In the genomic region with DNA sequence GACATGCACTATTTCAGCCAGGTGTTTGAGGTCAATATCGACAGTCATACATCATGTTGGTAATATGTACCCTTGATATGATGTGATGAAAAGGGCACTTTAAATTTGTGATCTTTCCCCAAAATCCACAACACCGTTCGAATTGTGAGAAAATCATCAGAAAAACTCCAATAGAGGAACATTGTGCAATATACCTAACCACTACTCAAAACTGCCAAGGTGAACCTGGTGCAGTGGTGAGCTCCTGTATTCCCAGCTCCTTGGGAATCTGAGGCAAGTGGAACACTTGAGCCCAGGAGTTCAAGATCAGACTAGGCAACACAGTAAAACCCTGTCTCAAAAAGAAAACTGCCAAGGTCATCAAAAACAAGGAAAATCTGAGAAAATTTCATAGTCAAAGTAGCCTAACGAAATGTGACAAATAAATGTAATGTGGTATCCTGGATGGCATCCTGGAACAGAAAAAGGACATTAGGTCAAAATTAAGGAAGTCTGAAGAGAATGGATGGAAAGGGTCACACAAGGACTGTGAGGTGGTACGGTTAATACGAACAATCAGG, we compare ENCODE assay signal across 25 cellular contexts. TPM values are rescaled to one million over a fixed set of nuclear protein-coding genes. Genes with fewer than 3 reads are reported as not detected.
DNase-seq lines count a peak whose midpoint lies in the region; ATAC-seq, FAIRE-seq and TF ChIP-seq lines count a peak whose summit lies in the region.
"Had no signal": no experiment of that assay in that cellular context is flagged by ENCODE, and none has a peak within 500 bp of the region (broad histone marks: within the 10 kb centered on the region; RNA-seq: fewer than 3 reads in every experiment).

No MANE protein-coding gene starts in this region.

- H3K27ac ChIP-seq in A549 (no peak overlapping the region), Karpas-422 (ENCODE audit: low read length) (peak overlapping the region; percentile 91), esophagus muscularis mucosa (replicated peaks in 1 of 4) (no peak overlapping the region), SK-N-SH (ENCODE audit: low read depth in 2 of 2, low read length in 1 of 2) (no peak overlapping the region)
- H3K27ac ChIP-seq: BLaER1 had no signal

- TF ChIP-seq POLR2A in A549 (IDR thresholded peaks at IDR 0.05; ENCODE audit: low read length) (no peak), GM12892 (IDR thresholded peaks at IDR 0.05; ENCODE audit: low read depth, low read length) (no peak), esophagus muscularis mucosa (IDR thresholded peaks at IDR 0.05; ENCODE audit: low read depth) (no peak)

- DNase-seq in A549 (ENCODE audit: low read depth in 1 of 2, low spot score in 1 of 2) (no peak), GM12892 (ENCODE audit: insufficient read length) (no peak), Karpas-422 (no peak), esophagus muscularis mucosa (ENCODE audit: extremely low spot score) (peak; percentile 53), SK-N-SH (no peak), AML-193 (lab: John Stamatoyannopoulos, UW) (no peak), GM03348 (ENCODE audit: low spot score) (no peak)
- DNase-seq: 8988T; BE2C; C1 segment of cervical spinal cord; CD4-positive, alpha-beta memory T cell; CD4-positive, CD25-positive, alpha-beta regulatory T cell; CD8-positive, alpha-beta memory T cell; COR-L47; DMS 273 treated with DMSO at 0.1 percent for 48 hours; DMS153; DMS53; DMS79; DND-41; EL; GDM1 had no signal

- H2AFZ ChIP-seq in Karpas-422 (ENCODE audit: low read length) (no peak overlapping the region), SK-N-SH (ENCODE audit: low read depth) (no peak overlapping the region)

- H4K20me1 ChIP-seq in Karpas-422 (ENCODE audit: insufficient read depth, low read depth, low read length) (no peaks in the 10 kb centered on the region), SK-N-SH (ENCODE audit: insufficient read depth) (no peaks in the 10 kb centered on the region)
- H4K20me1 ChIP-seq: BLaER1 had no signal

- no peaks in the 10 kb centered on the region for H3K9me3 ChIP-seq in A549
- no peaks in the 10 kb centered on the region for H3K9me3 ChIP-seq in Karpas-422 (ENCODE audit: low read length)
- no peaks in the 10 kb centered on the region for H3K9me3 ChIP-seq in esophagus muscularis mucosa
- H3K9me3 ChIP-seq in SK-N-SH, result no peaks in the 10 kb centered on the region
- H3K9me3 ChIP-seq: BE2C, BLaER1 had no signal

- no peak overlapping the region for H3K4me2 ChIP-seq in A549
- H3K4me2 ChIP-seq in Karpas-422 (ENCODE audit: low read depth, low read length, poor library complexity, severe bottlenecking), result peak overlapping the region; percentile 79
- no peak overlapping the region for H3K4me2 ChIP-seq in SK-N-SH
- H3K4me2 ChIP-seq: BLaER1 had no signal

- H3K4me1 ChIP-seq in A549 (no peaks in the 10 kb centered on the region), Karpas-422 (ENCODE audit: low read length) (peaks cover 81% of the 10 kb centered on the region), esophagus muscularis mucosa (no peaks in the 10 kb centered on the region), SK-N-SH (ENCODE audit: control insufficient read depth in 1 of 2, insufficient read depth in 2 of 2, low read depth in 1 of 2, low read length in 1 of 2) (no peaks in the 10 kb centered on the region)
- H3K4me1 ChIP-seq: BE2C, BLaER1 had no signal

- TF ChIP-seq CTCF in A549 (IDR thresholded peaks at IDR 0.05) (no peak), esophagus muscularis mucosa (IDR thresholded peaks at IDR 0.05) (no peak), SK-N-SH (IDR thresholded peaks at IDR 0.05) (no peak)

- no peaks in the 10 kb centered on the region for H3F3A ChIP-seq in SK-N-SH (replicated peaks; ENCODE audit: insufficient read depth)

- H3K4me3 ChIP-seq in A549 (no peak overlapping the region), Karpas-422 (ENCODE audit: low read length) (peak overlapping the region; percentile 63), esophagus muscularis mucosa (no peak overlapping the region), SK-N-SH (ENCODE audit: low read depth in 2 of 2, low read length in 1 of 2) (no peak overlapping the region)
- H3K4me3 ChIP-seq: BLaER1, GM12878 had no signal

- intact Hi-C loops in esophagus muscularis mucosa (cut with DNase I), result no loop called here

- peaks cover 33% of the 10 kb centered on the region for H3K36me3 ChIP-seq in Karpas-422 (ENCODE audit: insufficient read depth, low read length)
- H3K36me3 ChIP-seq in esophagus muscularis mucosa, result no peaks in the 10 kb centered on the region
- H3K36me3 ChIP-seq in SK-N-SH (replicated peaks in 1 of 2; ENCODE audit: control insufficient read depth in 1 of 2, insufficient read depth in 2 of 2, low read length in 1 of 2), result no peaks in the 10 kb centered on the region
- H3K36me3 ChIP-seq: BE2C, BLaER1 had no signal

- ATAC-seq in A549, result no peak
- ATAC-seq: GM12878 had no signal

- TF ChIP-seq EP300 in A549 (IDR thresholded peaks at IDR 0.05) (no peak), esophagus muscularis mucosa (IDR thresholded peaks at IDR 0.05) (no peak), SK-N-SH (IDR thresholded peaks at IDR 0.05; ENCODE audit: borderline replicate concordance in 1 of 2, low read depth in 1 of 2, low read length in 1 of 2) (no peak)

- H3K79me2 ChIP-seq in Karpas-422 (ENCODE audit: low read length) (peaks cover 39% of the 10 kb centered on the region), SK-N-SH (ENCODE audit: insufficient read depth) (no peaks in the 10 kb centered on the region)

- H3K9me2 ChIP-seq in Karpas-422 (replicated peaks; ENCODE audit: insufficient read depth, low read length), result no peaks in the 10 kb centered on the region
- H3K9me2 ChIP-seq in SK-N-SH, result no peaks in the 10 kb centered on the region

- peak overlapping the region; percentile 63 for H3K9ac ChIP-seq in Karpas-422 (ENCODE audit: low read length)
- H3K9ac ChIP-seq in SK-N-SH, result no peak overlapping the region
- H3K9ac ChIP-seq: BLaER1 had no signal

- CTCF ChIA-PET in A549 (lab: Yijun Ruan, JAX), result no interaction called here
- CTCF ChIA-PET in SK-N-SH (lab: Yijun Ruan, JAX), result interaction anchor here (1.3 kb wide), 1 partner anchor 19 kb away, joined by 3 read pairs; no protein-coding TSS in a partner anchor

- H3K27me3 ChIP-seq in Karpas-422 (ENCODE audit: low read length), result no peaks in the 10 kb centered on the region
- no peaks in the 10 kb centered on the region for H3K27me3 ChIP-seq in esophagus muscularis mucosa
- no peaks in the 10 kb centered on the region for H3K27me3 ChIP-seq in SK-N-SH (ENCODE audit: insufficient read depth)
- H3K27me3 ChIP-seq: BE2C, BLaER1 had no signal

- 31% methylated on average over 6 of the region's 6 CpGs for WGBS in A549 (ENCODE audit: missing lambda C conversion rate)
- 92% methylated on average over 6 of the region's 6 CpGs for WGBS in esophagus muscularis mucosa
- WGBS in SK-N-SH (ENCODE audit: low lambda C conversion rate), result 54% methylated on average over 6 of the region's 6 CpGs

- POLR2A ChIA-PET in A549 (lab: Yijun Ruan, JAX) (no interaction called here), SK-N-SH (lab: Yijun Ruan, JAX) (no interaction called here)

- FAIRE-seq in A549 (lab: Jason Lieb, UNC) (no peak), GM12892 (lab: Jason Lieb, UNC) (peak; percentile 48)
- FAIRE-seq: A204.1, GM12878, GM19239 had no signal

- TF ChIP-seq RAD21 in A549 (conservative IDR thresholded peaks at IDR 0.05 in 1 of 2, IDR thresholded peaks at IDR 0.05 in 1 of 2) (no peak), SK-N-SH (IDR thresholded peaks at IDR 0.05; ENCODE audit: low read length) (no peak)

TF ChIP-seq in A549, 52 proteins besides CTCF, POLR2A, EP300 and RAD21:
- peak; percentile 73 for TF ChIP-seq MAFK (IDR thresholded peaks at IDR 0.05; ENCODE audit: partially characterized antibody)
- TF ChIP-seq, protein P1, sequence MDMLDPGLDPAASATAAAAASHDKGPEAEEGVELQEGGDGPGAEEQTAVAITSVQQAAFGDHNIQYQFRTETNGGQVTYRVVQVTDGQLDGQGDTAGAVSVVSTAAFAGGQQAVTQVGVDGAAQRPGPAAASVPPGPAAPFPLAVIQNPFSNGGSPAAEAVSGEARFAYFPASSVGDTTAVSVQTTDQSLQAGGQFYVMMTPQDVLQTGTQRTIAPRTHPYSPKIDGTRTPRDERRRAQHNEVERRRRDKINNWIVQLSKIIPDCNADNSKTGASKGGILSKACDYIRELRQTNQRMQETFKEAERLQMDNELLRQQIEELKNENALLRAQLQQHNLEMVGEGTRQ (IDR thresholded peaks at IDR 0.05), result no peak

TF ChIP-seq in SK-N-SH, 30 proteins besides CTCF, POLR2A, EP300 and RAD21 (continues in another document):
- TF ChIP-seq, protein P2, sequence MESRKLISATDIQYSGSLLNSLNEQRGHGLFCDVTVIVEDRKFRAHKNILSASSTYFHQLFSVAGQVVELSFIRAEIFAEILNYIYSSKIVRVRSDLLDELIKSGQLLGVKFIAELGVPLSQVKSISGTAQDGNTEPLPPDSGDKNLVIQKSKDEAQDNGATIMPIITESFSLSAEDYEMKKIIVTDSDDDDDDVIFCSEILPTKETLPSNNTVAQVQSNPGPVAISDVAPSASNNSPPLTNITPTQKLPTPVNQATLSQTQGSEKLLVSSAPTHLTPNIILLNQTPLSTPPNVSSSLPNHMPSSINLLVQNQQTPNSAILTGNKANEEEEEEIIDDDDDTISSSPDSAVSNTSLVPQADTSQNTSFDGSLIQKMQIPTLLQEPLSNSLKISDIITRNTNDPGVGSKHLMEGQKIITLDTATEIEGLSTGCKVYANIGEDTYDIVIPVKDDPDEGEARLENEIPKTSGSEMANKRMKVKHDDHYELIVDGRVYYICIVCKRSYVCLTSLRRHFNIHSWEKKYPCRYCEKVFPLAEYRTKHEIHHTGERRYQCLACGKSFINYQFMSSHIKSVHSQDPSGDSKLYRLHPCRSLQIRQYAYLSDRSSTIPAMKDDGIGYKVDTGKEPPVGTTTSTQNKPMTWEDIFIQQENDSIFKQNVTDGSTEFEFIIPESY (IDR thresholded peaks at IDR 0.05; ENCODE audit: borderline replicate concordance, low read depth), result no peak
- no peak for TF ChIP-seq SMC3 (IDR thresholded peaks at IDR 0.05; ENCODE audit: low read depth, low read length)
- no peak for TF ChIP-seq TAF1 (IDR thresholded peaks at IDR 0.05; ENCODE audit: borderline replicate concordance, low read depth, low read length)
- no peak for TF ChIP-seq RCOR1 (IDR thresholded peaks at IDR 0.05; ENCODE audit: low read length)
- TF ChIP-seq FOSL2 (IDR thresholded peaks at IDR 0.05; ENCODE audit: borderline replicate concordance, low read depth), result no peak

RNA-seq across cellular contexts. Expression of a gene that starts 55.6 kb away (rescaled TPM):
- polyA plus RNA-seq in A549 (2011; rRNA removed) (16.0 and 25.3 TPM in 2 replicates), A549 (2017; fragmentation: RNase III; extraction: RNeasy Plus Mini Kit Qiagen cat#74134 plus additional on column Dnase treatment) (54.7 to 65.6 TPM (median 57.8 TPM) in 3 replicates), SK-N-SH (2012; rRNA removed) (17.6 and 32.5 TPM in 2 replicates)
- 13.5 and 21.0 TPM in 2 replicates for polyA plus RNA-seq in A549 (2012; cell fraction: cytosol; rRNA removed)
- 3.8 and 8.6 TPM in 2 replicates for polyA plus RNA-seq in A549 (2012; cell fraction: nucleus; rRNA removed)
- 11.9 and 15.8 TPM in 2 replicates for polyA minus RNA-seq in A549 (2011; rRNA and poly(A)+ RNA removed)
- 111 TPM for polyA plus RNA-seq in GM12892 (2012; ENCODE audit: missing spikeins)
- total RNA-seq in Karpas-422 (2014; rRNA removed; shearing (Covaris generic); ENCODE audit: low replicate concordance), result 238 and 321 TPM in 2 replicates
- total RNA-seq in esophagus muscularis mucosa, result 10 to 100 TPM; 22.7 to 30.4 (median 24.7) TPM
- 38.6 and 62.8 TPM in 2 replicates for polyA plus RNA-seq in SK-N-SH (2012; cell fraction: cytosol; rRNA removed)
- polyA plus RNA-seq in SK-N-SH (2012; cell fraction: nucleus; rRNA removed), result 8.2 and 10.1 TPM in 2 replicates
